ENCODE assay signal across 29 cellular contexts in the genomic region with DNA sequence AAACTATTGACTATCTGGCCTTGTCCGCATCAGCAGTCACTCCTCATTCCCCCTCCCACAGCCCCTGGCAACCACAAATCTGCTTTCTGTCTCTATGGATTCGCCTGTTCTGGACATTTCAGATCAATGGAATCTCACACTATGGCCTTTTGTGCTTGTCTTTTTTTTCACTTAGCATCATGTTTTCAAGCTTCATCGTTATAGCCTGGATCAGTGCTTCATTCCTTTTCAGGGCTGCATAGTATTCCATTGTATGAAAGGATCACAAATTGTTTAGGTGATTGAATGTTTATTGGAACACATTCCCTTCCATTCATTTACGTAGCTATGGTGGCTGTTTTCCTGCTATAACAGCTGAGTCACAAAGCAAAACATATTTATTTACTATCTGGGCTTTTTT. TPM values are rescaled to one million over a fixed set of nuclear protein-coding genes. Genes with fewer than 3 reads are reported as not detected.
"Had no signal": no experiment of that assay in that cellular context is flagged by ENCODE, and none has a peak within 500 bp of the region (broad histone marks: within the 10 kb centered on the region; RNA-seq: fewer than 3 reads in every experiment).

No MANE protein-coding gene starts in this region.

- ATAC-seq: stimulated activated effector memory CD8-positive, alpha-beta T cell treated with anti-CD3 and anti-CD28 coated beads, Interleukin-12 subunit alpha, Interleukin-12 subunit beta, amount 100 ng/mL, for 72 hours; stimulated activated memory B cell treated with anti-CD40 and anti-IgM and Interleukin-4, amounts not matched to agents 10 μg/mL and 1 μg/mL and 100 μg/mL, for 72 hours; stimulated activated naive B cell treated with anti-CD40 and anti-IgM and Interleukin-4, amounts not matched to agents 10 μg/mL and 1 μg/mL and 100 μg/mL, for 72 hours; stimulated activated naive CD8-positive, alpha-beta T cell treated with anti-CD3 and anti-CD28 coated beads, Interleukin-15, amount 100 ng/mL, for 72 hours; stimulated activated naive CD8-positive, alpha-beta T cell treated with anti-CD3 and anti-CD28 coated beads, Interleukin-15, Interleukin-2, amounts not matched to agents 100 U/mL and 50 U/mL, for 24 hours; upper lobe of right lung had no signal

- H3K4me1 ChIP-seq: stomach, suprapubic skin, testis, thyroid gland, tibial artery, tibial nerve, transverse colon, upper lobe of left lung, upper lobe of right lung, uterus had no signal

- FAIRE-seq: urothelium cell line had no signal

- H3K9me3 ChIP-seq: stomach, suprapubic skin, testis, thoracic aorta, thyroid gland, tibial artery, tibial nerve, transverse colon, upper lobe of left lung, uterus, vagina had no signal

- H3K4me3 ChIP-seq: stomach, suprapubic skin, testis, thoracic aorta, thyroid gland, tibial artery, tibial nerve, transverse colon, upper lobe of left lung, upper lobe of right lung, uterus, vagina had no signal

- DNase-seq: stimulated activated CD4-positive, alpha-beta T cell treated with anti-CD3 and anti-CD28 coated beads, Interleukin-2, amount 100 ng/mL, for 48 hours; stimulated activated CD4-positive, alpha-beta T cell treated with anti-CD3 and anti-CD28 coated beads, Interleukin-4, amount 100 ng/mL, for 1 hour; stimulated activated CD4-positive, alpha-beta T cell treated with anti-CD3 and anti-CD28 coated beads, Interleukin-4, amount 100 ng/mL, for 24 hours; stimulated activated CD4-positive, alpha-beta T cell treated with anti-CD3 and anti-CD28 coated beads, Interleukin-4, amount 100 ng/mL, for 4 hours; stimulated activated CD8-positive, alpha-beta memory T cell treated with anti-CD3 and anti-CD28 coated beads, Interleukin-4, amount 100 ng/mL, for 48 hours; stimulated activated naive B cell treated with anti-CD40 and anti-IgM and Interleukin-4, amounts not matched to agents 10 μg/mL and 1 μg/mL and 100 μg/mL, for 72 hours; stimulated activated naive CD4-positive, alpha-beta T cell; stimulated activated naive CD4-positive, alpha-beta T cell treated with Interleukin-2 at 50 U/mL for 16 hours; stimulated activated naive CD8-positive, alpha-beta T cell treated with anti-CD3 and anti-CD28 coated beads, Interleukin-15, amount 100 ng/mL, for 72 hours; stimulated activated naive CD8-positive, alpha-beta T cell treated with anti-CD3 and anti-CD28 coated beads, Interleukin-15, Interleukin-2, amounts not matched to agents 100 U/mL and 50 U/mL, for 24 hours; stomach; substantia nigra; testis; thyroid gland; tibial artery; transverse colon; upper lobe of left lung; upper lobe of right lung; uterus had no signal

- H3K36me3 ChIP-seq: stomach, suprapubic skin, thoracic aorta, thyroid gland, tibial artery, tibial nerve, transverse colon, upper lobe of left lung, upper lobe of right lung, uterus, vagina had no signal

- H3K27ac ChIP-seq: stomach, suprapubic skin, testis, thoracic aorta, thyroid gland, tibial artery, tibial nerve, transverse colon, upper lobe of left lung, upper lobe of right lung, vagina had no signal

- H3K27me3 ChIP-seq: stomach, suprapubic skin, testis, thyroid gland, tibial artery, tibial nerve, transverse colon, upper lobe of left lung, upper lobe of right lung, uterus, vagina had no signal

RNA-seq across cellular contexts. Expression of a gene that starts 7.7 kb away (rescaled TPM):
- total RNA-seq: stomach, subcutaneous adipose tissue, temporal lobe, thoracic aorta, thyroid gland, tibial nerve, transverse colon, upper lobe of left lung, upper lobe of right lung, urinary bladder, uterus, vagina had no signal
- polyA plus RNA-seq: stomach had no signal

RNA-seq across cellular contexts. Expression of a gene that starts 21.3 kb away (rescaled TPM):
- total RNA-seq: thoracic aorta, transverse colon, upper lobe of right lung, uterus had no signal
